In the genomic region with DNA sequence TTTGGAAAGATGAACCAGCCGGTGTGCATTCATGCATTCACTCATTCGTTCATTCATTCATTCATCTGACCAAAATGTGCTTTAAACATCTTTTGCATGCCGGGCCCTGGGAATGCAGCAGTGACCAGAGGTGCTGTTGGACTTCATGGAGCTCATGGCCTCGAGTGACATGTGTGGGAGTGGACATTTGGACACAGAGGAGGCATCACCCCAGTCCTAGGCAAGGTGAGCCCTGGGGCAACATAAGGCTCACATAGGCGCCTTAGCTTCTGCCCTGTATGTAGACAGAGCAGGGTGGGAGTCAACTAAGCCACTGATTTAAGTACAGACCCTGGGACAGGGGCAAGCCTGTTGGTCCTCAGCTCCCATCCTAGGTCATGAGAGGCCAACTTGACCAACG, we compare ENCODE assay signal across 6 cellular contexts.
"Had no signal": no experiment of that assay in that cellular context is flagged by ENCODE, and none has a peak within 500 bp of the region (broad histone marks: within the 10 kb centered on the region; RNA-seq: fewer than 3 reads in every experiment).

No MANE protein-coding gene starts in this region.

- H3K36me3 ChIP-seq: HAP-1 had no signal

- H3K4me2 ChIP-seq: KMS-11 had no signal

- H3K9me3 Mint-ChIP-seq: HFFc6 had no signal

- H3K27ac Mint-ChIP-seq: HFFc6 had no signal

- H2AFZ ChIP-seq: GM23248 had no signal

- H3K4me1 ChIP-seq: HAP-1 had no signal

- H3K9ac ChIP-seq: GM23248, KMS-11 had no signal

- H3K4me3 Mint-ChIP-seq: HFFc6 had no signal

- H3K4me3 ChIP-seq: HAP-1 had no signal

- H3K27ac ChIP-seq: GM23248, HL-60, KMS-11 had no signal

- H3K9me3 ChIP-seq: HAP-1 had no signal

- DNase-seq: GOT3 had no signal
